ENCODE assay signal across 29 cellular contexts in the genomic region with DNA sequence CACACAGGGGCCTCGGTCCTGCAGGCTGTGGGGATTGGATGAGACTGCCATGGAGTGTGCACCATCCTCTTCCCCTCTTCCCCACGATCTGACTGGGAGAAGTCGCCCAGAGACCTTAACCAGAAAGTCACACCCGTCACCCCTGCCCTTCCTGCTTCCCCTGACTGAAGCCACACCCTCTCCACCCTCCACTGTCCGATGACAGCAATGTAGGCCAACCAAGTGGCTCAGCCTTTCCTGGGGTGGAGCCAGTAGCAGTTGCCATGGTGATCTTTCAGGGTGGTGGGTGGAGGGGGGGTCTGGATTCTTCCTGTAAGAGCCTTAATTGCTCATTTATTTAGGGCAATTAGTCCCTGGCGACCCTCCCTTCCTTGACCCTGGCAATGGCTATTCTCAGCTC. TPM values are rescaled to one million over a fixed set of nuclear protein-coding genes. Genes with fewer than 3 reads are reported as not detected.
DNase-seq lines count a peak whose midpoint lies in the region; ATAC-seq, FAIRE-seq and TF ChIP-seq lines count a peak whose summit lies in the region.
"Had no signal": no experiment of that assay in that cellular context is flagged by ENCODE, and none has a peak within 500 bp of the region (broad histone marks: within the 10 kb centered on the region; RNA-seq: fewer than 3 reads in every experiment).

No MANE protein-coding gene starts in this region.

- H3K9me2 ChIP-seq in OCI-LY1 (ENCODE audit: low read depth, low read length) = no peaks in the 10 kb centered on the region

- DNase-seq in natural killer cell = no peak
- no peak for DNase-seq in natural killer cell treated with Interleukin-12 subunit alpha and Interleukin-12 subunit beta and Interleukin-15 and Interleukin-18, amount 100 ng/mL, for 72 hours (ENCODE audit: low spot score)
- DNase-seq in K562 (ENCODE audit: extremely low read depth in 1 of 4, low spot score in 3 of 4) = peak; percentile 47 to 78 (median 69)
- no peak for DNase-seq in stimulated activated effector memory CD8-positive, alpha-beta T cell treated with anti-CD3 and anti-CD28 coated beads, Interleukin-12 subunit alpha, Interleukin-12 subunit beta, amount 100 ng/mL, for 72 hours (ENCODE audit: low spot score in 2 of 2)
- no peak for DNase-seq in COR-L47 (lab: John Stamatoyannopoulos, UW)
- DNase-seq in stimulated activated CD4-positive, alpha-beta T cell treated with anti-CD3 and anti-CD28 coated beads, Interleukin-4, amount 100 ng/mL, for 4 hours = no peak
- DNase-seq: activated T-cell treated with anti-CD3 and anti-CD28 coated beads for 4 hours; Caco-2; DMS79 treated with DMSO at 0.1 percent for 48 hours; mucosa of descending colon; NCI-H2081; NCI-H226; NCI-H774; right cardiac atrium; stimulated activated CD4-positive, alpha-beta T cell treated with anti-CD3 and anti-CD28 coated beads, Interleukin-4, amount 100 ng/mL, for 1 hour; substantia nigra had no signal

- no TSS peak for BruUV-seq in K562 (replicated peaks; lab: Mats Ljungman, UMichigan)

- intact Hi-C loops in natural killer cell (cut with micrococcal nuclease) = no loop called here
- intact Hi-C loops in K562 (cut with micrococcal nuclease) = no loop called here

- 17% methylated on average over 3 of the region's 6 CpGs for WGBS in K562 (ENCODE audit: insufficient coverage, low coverage, missing lambda C conversion rate)

- H2AFZ ChIP-seq in OCI-LY1 (ENCODE audit: low read length) = no peak overlapping the region
- H2AFZ ChIP-seq in K562 (ENCODE audit: low read depth, low read length) = peak overlapping the region; percentile 84

- H3K27ac Mint-ChIP-seq in natural killer cell = peak overlapping the region in 1 of 2 donors; percentile 25
- H3K27ac Mint-ChIP-seq in natural killer cell treated with Interleukin-12 subunit alpha and Interleukin-12 subunit beta and Interleukin-15 and Interleukin-18, amount 100 ng/mL, for 72 hours = no peak overlapping the region
- H3K27ac Mint-ChIP-seq in stimulated activated effector memory CD8-positive, alpha-beta T cell treated with anti-CD3 and anti-CD28 coated beads, Interleukin-12 subunit alpha, Interleukin-12 subunit beta, amount 100 ng/mL, for 72 hours = no peak overlapping the region
- H3K27ac Mint-ChIP-seq: activated naive CD8-positive, alpha-beta T cell; B cell; IgD-negative memory B cell; stimulated activated memory B cell treated with anti-CD40 and anti-IgM and Interleukin-4, amounts not matched to agents 10 μg/mL and 1 μg/mL and 100 μg/mL, for 72 hours; type B pancreatic cell had no signal

- TF ChIP-seq CTCF in natural killer cell (IDR thresholded peaks at IDR 0.05) (no peak), OCI-LY1 (IDR thresholded peaks at IDR 0.05; ENCODE audit: low read length) (no peak), K562 (IDR thresholded peaks at IDR 0.05 in 2 of 3, conservative IDR thresholded peaks at IDR 0.05 in 1 of 3; ENCODE audit: insufficient read depth in 2 of 3, low read depth in 1 of 3, low read length in 3 of 3) (no peak)

- ATAC-seq in natural killer cell = peak in 2 of 3 donors; percentile 54 to 59
- ATAC-seq in natural killer cell treated with Interleukin-12 subunit alpha and Interleukin-12 subunit beta and Interleukin-15 and Interleukin-18, amount 100 ng/mL, for 72 hours = no peak
- peak; percentile 92 for ATAC-seq in K562
- peak; percentile 17 for ATAC-seq in stimulated activated effector memory CD8-positive, alpha-beta T cell treated with anti-CD3 and anti-CD28 coated beads, Interleukin-12 subunit alpha, Interleukin-12 subunit beta, amount 100 ng/mL, for 72 hours
- no peak for ATAC-seq in GM19463 (IDR thresholded peaks at IDR 0.05; ENCODE audit: unreplicated experiment)
- ATAC-seq: mucosa of descending colon; Right ventricle myocardium inferior; stimulated activated memory B cell treated with anti-CD40 and anti-IgM and Interleukin-4, amounts not matched to agents 10 μg/mL and 1 μg/mL and 100 μg/mL, for 72 hours had no signal

- H3K4me1 ChIP-seq in OCI-LY1 (ENCODE audit: insufficient read depth, low read length, severe bottlenecking) = peaks cover 6% of the 10 kb centered on the region
- H3K4me1 ChIP-seq in K562 (replicated peaks in 1 of 2; ENCODE audit: control insufficient read depth in 2 of 2, insufficient read depth in 2 of 2, low read length in 2 of 2) = peaks cover 4 to 5% of the 10 kb centered on the region in 2 experiments; a peak in 3 of 5 replicates
- H3K4me1 ChIP-seq: ascending aorta, Caco-2 had no signal

- CTCF ChIA-PET in K562 (lab: Yijun Ruan, JAX; ENCODE audit: low intra/inter-chr PET ratio) = no interaction called here

- TF ChIP-seq RAD21 in K562 (CRISPR knock-in tag; conservative IDR thresholded peaks at IDR 0.05 in 1 of 2, IDR thresholded peaks at IDR 0.05 in 1 of 2) = no peak

- H3K4me3 ChIP-seq in OCI-LY1 (ENCODE audit: low read depth, low read length, poor library complexity, severe bottlenecking) = no peak overlapping the region
- no peak overlapping the region for H3K4me3 ChIP-seq in K562
- H3K4me3 ChIP-seq: ascending aorta, cardiac muscle cell, esophagus muscularis mucosa, lung, mucosa of descending colon had no signal

- H3K79me2 ChIP-seq in OCI-LY1 (ENCODE audit: insufficient read depth, low read length) (no peaks in the 10 kb centered on the region), K562 (ENCODE audit: control insufficient read depth, insufficient read depth, low read length) (no peaks in the 10 kb centered on the region)

- H3K4me3 Mint-ChIP-seq in natural killer cell = no peak overlapping the region
- no peak overlapping the region for H3K4me3 Mint-ChIP-seq in natural killer cell treated with Interleukin-12 subunit alpha and Interleukin-12 subunit beta and Interleukin-15 and Interleukin-18, amount 100 ng/mL, for 72 hours
- H3K4me3 Mint-ChIP-seq in stimulated activated effector memory CD8-positive, alpha-beta T cell treated with anti-CD3 and anti-CD28 coated beads, Interleukin-12 subunit alpha, Interleukin-12 subunit beta, amount 100 ng/mL, for 72 hours = no peak overlapping the region
- H3K4me3 Mint-ChIP-seq: activated naive CD8-positive, alpha-beta T cell; B cell; IgD-negative memory B cell; stimulated activated memory B cell treated with anti-CD40 and anti-IgM and Interleukin-4, amounts not matched to agents 10 μg/mL and 1 μg/mL and 100 μg/mL, for 72 hours; type B pancreatic cell had no signal

- H3K9me3 ChIP-seq in OCI-LY1 (ENCODE audit: low read length) = no peaks in the 10 kb centered on the region
- no peaks in the 10 kb centered on the region for H3K9me3 ChIP-seq in K562 (replicated peaks; ENCODE audit: control insufficient read depth, insufficient read depth, low read depth, low read length)
- H3K9me3 ChIP-seq: ascending aorta, Caco-2, esophagus muscularis mucosa, mucosa of descending colon had no signal

- FAIRE-seq in K562 (lab: Jason Lieb, UNC) = peak; percentile 44
- FAIRE-seq: frontal cortex had no signal

- H3K36me3 ChIP-seq in OCI-LY1 (ENCODE audit: insufficient read depth, low read length) (no peaks in the 10 kb centered on the region), K562 (ENCODE audit: control insufficient read depth, insufficient read depth, low read length) (no peaks in the 10 kb centered on the region)
- H3K36me3 ChIP-seq: ascending aorta, cardiac muscle cell, esophagus muscularis mucosa had no signal

- POLR2A ChIA-PET in K562 (lab: Yijun Ruan, JAX) = no interaction called here

- H4K20me1 ChIP-seq in OCI-LY1 (ENCODE audit: insufficient read depth, low read length) (no peaks in the 10 kb centered on the region), K562 (replicated peaks; ENCODE audit: control insufficient read depth, insufficient read depth, low read length) (no peaks in the 10 kb centered on the region)

- peaks cover 32 to 47% of the 10 kb centered on the region in 2 donors for H3K4me1 Mint-ChIP-seq in natural killer cell
- H3K4me1 Mint-ChIP-seq in natural killer cell treated with Interleukin-12 subunit alpha and Interleukin-12 subunit beta and Interleukin-15 and Interleukin-18, amount 100 ng/mL, for 72 hours (ENCODE audit: low read depth in 2 of 2) = peaks cover 16 to 24% of the 10 kb centered on the region in 2 donors
- H3K4me1 Mint-ChIP-seq in stimulated activated effector memory CD8-positive, alpha-beta T cell treated with anti-CD3 and anti-CD28 coated beads, Interleukin-12 subunit alpha, Interleukin-12 subunit beta, amount 100 ng/mL, for 72 hours = peaks cover 39% of the 10 kb centered on the region
- H3K4me1 Mint-ChIP-seq: B cell had no signal

- no peaks in the 10 kb centered on the region for H3K9me3 Mint-ChIP-seq in natural killer cell
- no peaks in the 10 kb centered on the region for H3K9me3 Mint-ChIP-seq in natural killer cell treated with Interleukin-12 subunit alpha and Interleukin-12 subunit beta and Interleukin-15 and Interleukin-18, amount 100 ng/mL, for 72 hours
- no peaks in the 10 kb centered on the region for H3K9me3 Mint-ChIP-seq in stimulated activated effector memory CD8-positive, alpha-beta T cell treated with anti-CD3 and anti-CD28 coated beads, Interleukin-12 subunit alpha, Interleukin-12 subunit beta, amount 100 ng/mL, for 72 hours
- H3K9me3 Mint-ChIP-seq: type B pancreatic cell had no signal

- no peak overlapping the region for H3K9ac ChIP-seq in OCI-LY1 (ENCODE audit: low read length)
- no peak overlapping the region for H3K9ac ChIP-seq in K562 (ENCODE audit: insufficient read depth in 1 of 2, low read depth in 2 of 2, low read length in 2 of 2)

- H3K27me3 Mint-ChIP-seq in natural killer cell (ENCODE audit: low read depth in 2 of 2) = peaks cover 8 to 11% of the 10 kb centered on the region in 2 donors
- H3K27me3 Mint-ChIP-seq in natural killer cell treated with Interleukin-12 subunit alpha and Interleukin-12 subunit beta and Interleukin-15 and Interleukin-18, amount 100 ng/mL, for 72 hours = peaks cover 10 to 16% of the 10 kb centered on the region in 2 donors

- no peaks in the 10 kb centered on the region for H3K36me3 Mint-ChIP-seq in natural killer cell
- H3K36me3 Mint-ChIP-seq in natural killer cell treated with Interleukin-12 subunit alpha and Interleukin-12 subunit beta and Interleukin-15 and Interleukin-18, amount 100 ng/mL, for 72 hours = no peaks in the 10 kb centered on the region
- no peaks in the 10 kb centered on the region for H3K36me3 Mint-ChIP-seq in stimulated activated effector memory CD8-positive, alpha-beta T cell treated with anti-CD3 and anti-CD28 coated beads, Interleukin-12 subunit alpha, Interleukin-12 subunit beta, amount 100 ng/mL, for 72 hours
- H3K36me3 Mint-ChIP-seq: activated naive CD8-positive, alpha-beta T cell; stimulated activated memory B cell treated with anti-CD40 and anti-IgM and Interleukin-4, amounts not matched to agents 10 μg/mL and 1 μg/mL and 100 μg/mL, for 72 hours; type B pancreatic cell had no signal

- H3K4me2 ChIP-seq in OCI-LY1 (ENCODE audit: low read length) (peak overlapping the region; percentile 36; the same call in 1 of the 2 replicates), K562 (ENCODE audit: insufficient read depth, low read length) (peak overlapping the region; percentile 58)

- TF ChIP-seq EP300 in K562 (IDR thresholded peaks at IDR 0.05; ENCODE audit: low read length) = no peak

- no peak overlapping the region for H3K27ac ChIP-seq in OCI-LY1 (ENCODE audit: low read depth, low read length, poor library complexity, severe bottlenecking)
- no peak overlapping the region for H3K27ac ChIP-seq in K562 (ENCODE audit: extremely low read depth, low read depth, low read length)
- H3K27ac ChIP-seq: ascending aorta, cardiac muscle cell, esophagus muscularis mucosa had no signal

- no peaks in the 10 kb centered on the region for H3K9me1 ChIP-seq in K562 (ENCODE audit: control insufficient read depth, insufficient read depth, low read length)

- H3F3A ChIP-seq in OCI-LY1 (ENCODE audit: insufficient read depth, low read length) = no peaks in the 10 kb centered on the region

- TF ChIP-seq POLR2A in K562 (conservative IDR thresholded peaks at IDR 0.05) = no peak

- in situ Hi-C loops in K562 (cut with MboI) = no loop called here

- H3K27me3 ChIP-seq in OCI-LY1 (ENCODE audit: insufficient read depth, low read length) (peaks cover 11% of the 10 kb centered on the region), K562 (ENCODE audit: control insufficient read depth in 2 of 2, insufficient read depth in 2 of 2, low read length in 2 of 2) (peaks cover 23 to 47% of the 10 kb centered on the region in 2 experiments; a peak in 4 of 5 replicates)
- H3K27me3 ChIP-seq: ascending aorta, cardiac muscle cell had no signal

RNA-seq across cellular contexts. Expression of a gene that starts 37.5 kb away (rescaled TPM):
- total RNA-seq in natural killer cell (10 to 100 TPM; 49.6 to 66.2 (median 60.3) TPM), K562 (2014; rRNA removed) (252 and 320 TPM in 2 replicates), K562 (2014; rRNA removed; fragmentation: Illumina TruSeq; extraction: Trizol) (307 and 349 TPM in 2 replicates), K562 (2015; rRNA removed; fragmentation: Illumina TruSeq; extraction: Trizol) (259 and 265 TPM in 2 replicates), K562 (2021) (447 and 460 TPM in 2 replicates)
- total RNA-seq in natural killer cell treated with Interleukin-12 subunit alpha and Interleukin-12 subunit beta and Interleukin-15 and Interleukin-18, amount 100 ng/mL, for 72 hours = 100 to 1,000 TPM; 229 to 233 TPM
- total RNA-seq in K562 (2011; cell fraction: chromatin; rRNA removed; ENCODE audit: low replicate concordance) = 85.2 and 139 TPM in 2 replicates
- 115 and 129 TPM in 2 replicates for total RNA-seq in K562 (2011; cell fraction: nucleolus; rRNA removed)
- 138 and 143 TPM in 2 replicates for total RNA-seq in K562 (2011; cell fraction: nucleoplasm; rRNA removed)
- polyA plus RNA-seq in K562 (2011; rRNA removed) (818 and 879 TPM in 2 replicates), K562 (2014; fragmentation: Illumina TruSeq; extraction: Trizol) (486 and 570 TPM in 2 replicates), K562 (2014; fragmentation: Nextera tagmentation; extraction: Ambion mirVana) (100 to 1,000 TPM; 191 to 412 TPM), K562 (2014; rRNA removed) (322 and 377 TPM in 2 replicates)
- polyA plus RNA-seq in K562 (2011; cell fraction: cytosol; rRNA removed) = 709 and 767 TPM in 2 replicates
- 244 and 297 TPM in 2 replicates for polyA plus RNA-seq in K562 (2011; cell fraction: nucleus; rRNA removed)
- polyA plus RNA-seq in K562 (2012) = 257 and 546 TPM in 2 replicates
- 533 and 763 TPM in 2 replicates for polyA minus RNA-seq in K562 (2011; rRNA and poly(A)+ RNA removed)
- polyA minus RNA-seq in K562 (2011; cell fraction: cytosol; rRNA and poly(A)+ RNA removed) = 146 and 192 TPM in 2 replicates
- 40.4 and 68.0 TPM in 2 replicates for polyA minus RNA-seq in K562 (2011; cell fraction: nucleus; rRNA and poly(A)+ RNA removed)

RNA-seq across cellular contexts. Expression of a gene that starts 42.9 kb away (rescaled TPM):
- 1 to 10 TPM in 2 of 3 donors, under 1 TPM in 1; 0.91 to 1.8 (median 1.2) TPM for total RNA-seq in natural killer cell
- total RNA-seq in natural killer cell treated with Interleukin-12 subunit alpha and Interleukin-12 subunit beta and Interleukin-15 and Interleukin-18, amount 100 ng/mL, for 72 hours = under 1 TPM in 1 of 2 donors, not detected in 1; 0.26 TPM
- total RNA-seq in K562 (2011; cell fraction: chromatin; rRNA removed; ENCODE audit: low replicate concordance) = 0.53 TPM in 1 of 2 replicates, not detected in the other
- total RNA-seq in K562 (2011; cell fraction: nucleolus; rRNA removed) = 0.53 and 0.67 TPM in 2 replicates
- 0.29 and 0.46 TPM in 2 replicates for total RNA-seq in K562 (2011; cell fraction: nucleoplasm; rRNA removed)
- 0.08 and 0.23 TPM in 2 replicates for total RNA-seq in K562 (2014; rRNA removed)
- total RNA-seq in K562 (2014; rRNA removed; fragmentation: Illumina TruSeq; extraction: Trizol) = not detected in 2 replicates
- not detected in 2 replicates for total RNA-seq in K562 (2015; rRNA removed; fragmentation: Illumina TruSeq; extraction: Trizol)
- total RNA-seq in K562 (2021) = 0.09 and 0.11 TPM in 2 replicates
- polyA plus RNA-seq in K562 (2011; rRNA removed) = 0.13 and 0.14 TPM in 2 replicates
- polyA plus RNA-seq in K562 (2011; cell fraction: cytosol; rRNA removed) = 0.16 and 0.18 TPM in 2 replicates
- polyA plus RNA-seq in K562 (2011; cell fraction: nucleus; rRNA removed) = 0.06 and 0.11 TPM in 2 replicates
- polyA plus RNA-seq in K562 (2012) = 0.03 and 0.22 TPM in 2 replicates
- 0.04 and 0.07 TPM in 2 replicates for polyA plus RNA-seq in K562 (2014; fragmentation: Illumina TruSeq; extraction: Trizol)
- not detected for polyA plus RNA-seq in K562 (2014; fragmentation: Nextera tagmentation; extraction: Ambion mirVana)
- 0.11 and 0.20 TPM in 2 replicates for polyA plus RNA-seq in K562 (2014; rRNA removed)
- polyA minus RNA-seq in K562 (2011; rRNA and poly(A)+ RNA removed) = not detected in 2 replicates
- 0.73 TPM in 1 of 2 replicates, not detected in the other for polyA minus RNA-seq in K562 (2011; cell fraction: cytosol; rRNA and poly(A)+ RNA removed)
- polyA minus RNA-seq in K562 (2011; cell fraction: nucleus; rRNA and poly(A)+ RNA removed) = 0.13 TPM in 1 of 2 replicates, not detected in the other
- polyA plus RNA-seq: IgD-negative memory B cell had no signal

Comparison
In these comparisons a context has a peak if more than half of its experiments do, and no peak if none do; other contexts are left out.
1. ATAC-seq: peak in natural killer cell (2 of 3), K562 (single experiment) and stimulated activated effector memory CD8-positive, alpha-beta T cell treated with anti-CD3 and anti-CD28 coated beads, Interleukin-12 subunit alpha, Interleukin-12 subunit beta, amount 100 ng/mL, for 72 hours (single experiment); none in natural killer cell treated with Interleukin-12 subunit alpha and Interleukin-12 subunit beta and Interleukin-15 and Interleukin-18, amount 100 ng/mL, for 72 hours (0 of 2) and GM19463 (single experiment).
2. DNase-seq: peak in K562 (4 of 4); none in natural killer cell (single experiment), natural killer cell treated with Interleukin-12 subunit alpha and Interleukin-12 subunit beta and Interleukin-15 and Interleukin-18, amount 100 ng/mL, for 72 hours (single experiment), stimulated activated effector memory CD8-positive, alpha-beta T cell treated with anti-CD3 and anti-CD28 coated beads, Interleukin-12 subunit alpha, Interleukin-12 subunit beta, amount 100 ng/mL, for 72 hours (0 of 2), COR-L47 (single experiment) and stimulated activated CD4-positive, alpha-beta T cell treated with anti-CD3 and anti-CD28 coated beads, Interleukin-4, amount 100 ng/mL, for 4 hours (0 of 2).